In genomic region chr12:58925733-58926113, GRCh38 we compare ENCODE assay signal across 20 cellular contexts. TPM values are rescaled to one million over a fixed set of nuclear protein-coding genes. Genes with fewer than 3 reads are reported as not detected.
"Had no signal": no experiment of that assay in that cellular context is flagged by ENCODE, and none has a peak within 500 bp of the region (broad histone marks: within the 10 kb centered on the region; RNA-seq: fewer than 3 reads in every experiment).

No MANE protein-coding gene starts in this region.

- H3K36me3 ChIP-seq: esophagus muscularis mucosa, gastroesophageal sphincter, heart right ventricle, prostate gland, right atrium auricular region, suprapubic skin, vagina, WERI-Rb-1 had no signal

- H3K4me3 ChIP-seq: coronary artery, esophagus muscularis mucosa, gastroesophageal sphincter, heart right ventricle, mucosa of descending colon, prostate gland, right atrium auricular region, suprapubic skin, vagina had no signal

- H3K9me3 ChIP-seq: esophagus muscularis mucosa, gastroesophageal sphincter, heart right ventricle, mucosa of descending colon, prostate gland, right atrium auricular region, suprapubic skin, vagina had no signal

- H3K27me3 ChIP-seq: esophagus muscularis mucosa, gastroesophageal sphincter, heart right ventricle, right atrium auricular region, suprapubic skin, vagina had no signal

- H3K27ac ChIP-seq: coronary artery, esophagus muscularis mucosa, gastroesophageal sphincter, heart right ventricle, prostate gland, right atrium auricular region, suprapubic skin, vagina, WERI-Rb-1 had no signal

- H3K4me1 ChIP-seq: vagina had no signal

- ATAC-seq: gastroesophageal sphincter, left ventricle myocardium superior, natural killer cell, T-helper 17 cell had no signal

- DNase-seq: activated CD4-positive, alpha-beta memory T cell treated with anti-CD3 and anti-CD28 coated beads for 36 hours; activated naive CD4-positive, alpha-beta T cell; activated naive CD8-positive, alpha-beta T cell treated with anti-CD3 and anti-CD28 coated beads, Interleukin-2, amount 10 ng/mL, durations not matched to agents 7 days and 5 days; activated T-cell treated with anti-CD3 and anti-CD28 coated beads for 4 hours; anterior cingulate cortex; heart right ventricle; left ventricle myocardium superior; natural killer cell; occipital lobe; T-helper 17 cell; trophoblast cell; WERI-Rb-1 had no signal

RNA-seq across cellular contexts. Expression of gene LRIG3, which starts 5.4 kb away (rescaled TPM):
- total RNA-seq: activated naive CD8-positive, alpha-beta T cell treated with anti-CD3 and anti-CD28 coated beads, Interleukin-2, amount 10 ng/mL, durations not matched to agents 7 days and 5 days; T-helper 17 cell had no signal
